22 cellular contexts compared by ENCODE assay signal in genomic region chr2:235608200-235608591, GRCh38.
DNase-seq lines count a peak whose midpoint lies in the region; ATAC-seq and TF ChIP-seq lines count a peak whose summit lies in the region.
"Had no signal": no experiment of that assay in that cellular context is flagged by ENCODE, and none has a peak within 500 bp of the region (broad histone marks: within the 10 kb centered on the region; RNA-seq: fewer than 3 reads in every experiment).

No MANE protein-coding gene starts in this region.

- peaks cover 5% of the 10 kb centered on the region for H3K9me3 Mint-ChIP-seq in activated CD4-positive, alpha-beta T cell treated with anti-CD3 and anti-CD28 coated beads, Interleukin-2, amount 10 ng/mL, durations not matched to agents 7 days and 5 days
- H3K9me3 Mint-ChIP-seq: activated CD4-positive, alpha-beta T cell treated with anti-CD3 and anti-CD28 coated beads, Interleukin-2, amount 10 ng/mL, durations not matched to agents 24 days and 14 days had no signal

- no peak overlapping the region for H3K27ac Mint-ChIP-seq in activated CD4-positive, alpha-beta T cell treated with anti-CD3 and anti-CD28 coated beads, Interleukin-2, amount 10 ng/mL, durations not matched to agents 7 days and 5 days
- H3K27ac Mint-ChIP-seq: activated CD4-positive, alpha-beta T cell treated with anti-CD3 and anti-CD28 coated beads, Interleukin-2, amount 10 ng/mL, durations not matched to agents 24 days and 14 days; activated naive CD4-positive, alpha-beta T cell treated with anti-CD3 and anti-CD28 coated beads, Interleukin-2, amount 50 U/mL, for 72 hours; B cell; T-helper 17 cell had no signal

- intact Hi-C loops in heart left ventricle (cut with DNase I), result loop anchor here in 1 of 10 donors (5.0 kb wide), 2 partner anchors 34 to 119 kb away; no protein-coding TSS in a partner anchor
- intact Hi-C loops in Right ventricle myocardium inferior (cut with DNase I), result no loop called here
- intact Hi-C loops in left ventricle myocardium superior (cut with micrococcal nuclease), result no loop called here

- TF ChIP-seq CTCF in heart left ventricle (IDR thresholded peaks at IDR 0.05), result no peak

- H3K27ac ChIP-seq in heart left ventricle, result peak overlapping the region in 7 of 12 donors; percentile 10 to 83 (median 53)
- H3K27ac ChIP-seq: Peyer's patch, right lobe of liver, VCaP had no signal

- H3K36me3 ChIP-seq in heart left ventricle, result no peaks in the 10 kb centered on the region
- H3K36me3 ChIP-seq: MG63, Peyer's patch, right lobe of liver had no signal

- no peaks in the 10 kb centered on the region for H3K27me3 ChIP-seq in heart left ventricle
- H3K27me3 ChIP-seq: MG63, Peyer's patch, right lobe of liver had no signal

- no peaks in the 10 kb centered on the region for H3K36me3 Mint-ChIP-seq in activated CD4-positive, alpha-beta T cell treated with anti-CD3 and anti-CD28 coated beads, Interleukin-2, amount 10 ng/mL, durations not matched to agents 7 days and 5 days (ENCODE audit: low read depth)

- CTCF ChIA-PET in activated CD4-positive, alpha-beta T cell treated with anti-CD3 and anti-CD28 coated beads, Interleukin-2, amount 10 ng/mL, durations not matched to agents 7 days and 5 days (lab: Charles Lee), result no interaction called here

- no peaks in the 10 kb centered on the region for H3K27me3 Mint-ChIP-seq in activated CD4-positive, alpha-beta T cell treated with anti-CD3 and anti-CD28 coated beads, Interleukin-2, amount 10 ng/mL, durations not matched to agents 7 days and 5 days

- no peak overlapping the region for H3K4me3 ChIP-seq in heart left ventricle
- H3K4me3 ChIP-seq: MG63, Peyer's patch, right lobe of liver had no signal

- POLR2A ChIA-PET in activated CD4-positive, alpha-beta T cell treated with anti-CD3 and anti-CD28 coated beads, Interleukin-2, amount 10 ng/mL, durations not matched to agents 7 days and 5 days (lab: Charles Lee), result no interaction called here

- TF ChIP-seq POLR2A in heart left ventricle (IDR thresholded peaks at IDR 0.05), result no peak

- no peaks in the 10 kb centered on the region for H3K9me3 ChIP-seq in heart left ventricle
- H3K9me3 ChIP-seq: MG63, Peyer's patch, right lobe of liver had no signal

- 60 to 78% (median 72%) methylated on average over 7 of the region's 7 CpGs for WGBS in heart left ventricle, 4 donors

- peaks cover 0 to 31% (median 13%) of the 10 kb centered on the region in 12 donors for H3K4me1 ChIP-seq in heart left ventricle
- H3K4me1 ChIP-seq: Peyer's patch had no signal

- peak in 3 of 5 donors; percentile 37 to 75 (median 48) for DNase-seq in heart left ventricle
- no peak for DNase-seq in Right ventricle myocardium inferior (ENCODE audit: missing footprints)
- DNase-seq in left ventricle myocardium superior, result peak; percentile 41
- DNase-seq in putamen (ENCODE audit: low spot score), result peak; percentile 59
- DNase-seq in activated CD4-positive, alpha-beta T cell treated with anti-CD3 and anti-CD28 coated beads, Interleukin-2, amount 10 ng/mL, durations not matched to agents 7 days and 5 days, result no peak
- DNase-seq: 8988T; activated CD4-positive, alpha-beta T cell treated with anti-CD3 and anti-CD28 coated beads, Interleukin-2, amount 10 ng/mL, durations not matched to agents 24 days and 14 days; cortex of kidney; HCEC 1CT; NCI-H1417 treated with DMSO at 0.1 percent for 48 hours; NCI-H2107; NCI-H510A treated with DMSO at 0.1 percent for 48 hours; Peyer's patch; right lobe of liver; T-helper 17 cell had no signal

- ATAC-seq in heart left ventricle (peak in 2 of 4 donors; percentile 33 to 57), Right ventricle myocardium inferior (no peak), left ventricle myocardium superior (peak; percentile 44), HG02642 (IDR thresholded peaks at IDR 0.05; ENCODE audit: poor library complexity, unreplicated experiment) (no peak), HG03135 (IDR thresholded peaks at IDR 0.05; ENCODE audit: unreplicated experiment) (no peak), HG03571 (IDR thresholded peaks at IDR 0.05; ENCODE audit: unreplicated experiment) (no peak)
- ATAC-seq: activated naive CD4-positive, alpha-beta T cell treated with anti-CD3 and anti-CD28 coated beads, Interleukin-2, amount 50 U/mL, for 72 hours; right lobe of liver; T-helper 17 cell had no signal

- H3K4me1 Mint-ChIP-seq in activated CD4-positive, alpha-beta T cell treated with anti-CD3 and anti-CD28 coated beads, Interleukin-2, amount 10 ng/mL, durations not matched to agents 7 days and 5 days, result no peaks in the 10 kb centered on the region
- H3K4me1 Mint-ChIP-seq: activated CD4-positive, alpha-beta T cell treated with anti-CD3 and anti-CD28 coated beads, Interleukin-2, amount 10 ng/mL, durations not matched to agents 24 days and 14 days; B cell; T-helper 17 cell had no signal

- no peak overlapping the region for H3K4me3 Mint-ChIP-seq in activated CD4-positive, alpha-beta T cell treated with anti-CD3 and anti-CD28 coated beads, Interleukin-2, amount 10 ng/mL, durations not matched to agents 7 days and 5 days
- H3K4me3 Mint-ChIP-seq: activated CD4-positive, alpha-beta T cell treated with anti-CD3 and anti-CD28 coated beads, Interleukin-2, amount 10 ng/mL, durations not matched to agents 24 days and 14 days; B cell; T-helper 17 cell had no signal

Comparison
In these comparisons a context has a peak if more than half of its experiments do, and no peak if none do; other contexts are left out.
1. DNase-seq: peak in heart left ventricle (3 of 5), left ventricle myocardium superior (single experiment) and putamen (single experiment); none in Right ventricle myocardium inferior (single experiment) and activated CD4-positive, alpha-beta T cell treated with anti-CD3 and anti-CD28 coated beads, Interleukin-2, amount 10 ng/mL, durations not matched to agents 7 days and 5 days (single experiment).